Comparison of ENCODE assay signal across 8 cellular contexts in the genomic region with DNA sequence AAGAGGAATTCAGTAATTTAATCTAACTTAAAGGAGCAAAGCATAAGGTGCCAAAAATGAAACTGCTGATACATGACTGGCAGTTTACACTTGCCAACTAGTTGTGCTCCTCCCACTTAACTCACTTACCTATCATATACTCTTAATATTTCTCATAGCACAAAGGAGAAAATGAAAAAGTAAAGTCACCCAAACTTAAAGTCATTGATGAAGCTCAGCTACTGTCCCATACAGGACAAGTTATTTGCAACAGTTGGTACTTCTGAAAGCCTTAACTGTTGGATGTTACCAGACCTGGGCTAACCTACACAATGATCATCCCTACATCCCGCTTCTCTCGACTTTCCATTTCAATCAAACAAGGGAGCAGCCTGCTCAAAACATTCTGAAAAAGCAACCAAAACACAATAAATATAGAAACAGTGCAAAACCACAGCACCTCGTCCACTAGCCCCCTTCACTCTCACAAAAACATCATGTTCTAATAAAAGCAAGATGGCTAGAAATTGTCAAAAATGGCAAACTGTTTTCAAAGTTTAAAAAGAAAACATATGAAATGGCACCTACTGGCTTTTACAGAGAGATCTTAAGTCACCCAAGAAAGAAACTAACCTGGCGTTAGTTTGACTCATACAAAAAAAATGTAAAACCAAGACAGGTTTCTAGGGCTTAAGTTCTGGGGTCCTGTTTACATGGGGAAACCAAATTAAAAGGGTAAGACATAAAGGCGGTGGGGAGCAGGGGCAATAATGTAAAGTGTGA. TPM values are rescaled to one million over a fixed set of nuclear protein-coding genes. Genes with fewer than 3 reads are reported as not detected.
DNase-seq lines count a peak whose midpoint lies in the region; ATAC-seq, FAIRE-seq and TF ChIP-seq lines count a peak whose summit lies in the region.

No MANE protein-coding gene starts in this region.

- DNase-seq in NCI-H460 (ENCODE audit: extremely low read depth, low read depth) (peak; percentile 11), bronchial epithelial cell (ENCODE audit: low read depth) (peak; percentile 70), medulla oblongata (ENCODE audit: extremely low spot score) (peak; percentile 27), urothelium cell line (ENCODE audit: low spot score) (no peak), NCI-H524 treated with DMSO at 0.1 percent for 48 hours (lab: John Stamatoyannopoulos, UW) (no peak)
- DNase-seq in effector CD4-positive, alpha-beta T cell, result no peak

- H3K36me3 ChIP-seq in bronchial epithelial cell (ENCODE audit: control insufficient read depth, insufficient read depth, low read length), result peaks cover 6% of the 10 kb centered on the region

- H3K27me3 ChIP-seq in bronchial epithelial cell (ENCODE audit: control insufficient read depth, insufficient read depth, low read length), result no peaks in the 10 kb centered on the region

- ATAC-seq in GM18867 (IDR thresholded peaks at IDR 0.05; ENCODE audit: unreplicated experiment), result peak; percentile 1
- no peak for ATAC-seq in GM18511 (IDR thresholded peaks at IDR 0.05; ENCODE audit: unreplicated experiment)

- FAIRE-seq in bronchial epithelial cell (lab: Jason Lieb, UNC) (no peak), urothelium cell line (lab: Jason Lieb, UNC) (peak; percentile 86)

- H3K4me3 ChIP-seq in bronchial epithelial cell (ENCODE audit: low read depth, low read length), result peak overlapping the region; percentile 97

- no peak for TF ChIP-seq CTCF in bronchial epithelial cell (IDR thresholded peaks at IDR 0.05; ENCODE audit: insufficient read depth, low read length, severe bottlenecking)

RNA-seq across cellular contexts. Expression of a gene that starts 0.9 kb away (rescaled TPM):
- total RNA-seq in NCI-H460 (2014; rRNA removed; shearing (Covaris generic)), result 50.7 and 63.1 TPM in 2 replicates
- 9.5 and 14.1 TPM in 2 replicates for polyA plus RNA-seq in NCI-H460 (2014; cell fraction: nucleus; rRNA removed)
- 23.7 and 37.1 TPM in 2 replicates for total RNA-seq in bronchial epithelial cell

Comparison
In these comparisons a context has a peak if more than half of its experiments do, and no peak if none do; other contexts are left out.
1. DNase-seq: peak in NCI-H460 (single experiment), bronchial epithelial cell (single experiment) and medulla oblongata (single experiment); none in urothelium cell line (single experiment), effector CD4-positive, alpha-beta T cell (single experiment) and NCI-H524 treated with DMSO at 0.1 percent for 48 hours (single experiment).